9 cellular contexts compared by ENCODE assay signal in the genomic region with DNA sequence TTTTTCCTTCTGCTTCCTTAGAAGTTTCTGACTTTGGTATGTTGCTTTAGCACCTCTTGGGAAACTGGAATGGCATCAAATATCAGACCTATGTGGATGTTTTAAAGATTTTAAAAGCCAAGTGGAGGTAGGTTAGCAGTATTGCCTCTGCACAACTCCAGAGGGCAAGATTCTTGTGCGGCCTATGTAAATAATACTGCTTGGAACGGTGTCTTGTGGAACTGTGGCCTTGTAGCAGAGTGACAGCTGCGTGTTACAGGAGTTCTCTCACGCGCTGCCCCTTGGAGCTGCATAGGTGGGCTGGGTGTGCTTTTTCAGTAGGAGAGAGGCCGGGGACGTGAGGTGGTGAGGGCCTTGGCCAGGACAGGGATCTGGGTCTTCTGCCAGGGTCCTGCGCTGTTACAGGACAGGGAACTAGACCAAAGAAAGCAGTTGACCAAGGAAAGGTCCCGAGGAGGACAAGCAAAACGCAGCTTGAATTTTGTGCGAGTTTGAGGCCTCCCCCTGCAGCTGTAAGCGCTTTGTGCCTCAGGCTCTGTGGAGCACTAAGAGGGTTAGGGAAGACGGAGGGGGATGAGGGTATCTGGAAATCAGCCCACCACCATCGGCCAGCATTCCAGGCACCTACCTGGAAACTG. TPM values are rescaled to one million over a fixed set of nuclear protein-coding genes. Genes with fewer than 3 reads are reported as not detected.
DNase-seq lines count a peak whose midpoint lies in the region; ATAC-seq lines count a peak whose summit lies in the region.
"Had no signal": no experiment of that assay in that cellular context is flagged by ENCODE, and none has a peak within 500 bp of the region (broad histone marks: within the 10 kb centered on the region; RNA-seq: fewer than 3 reads in every experiment).

No MANE protein-coding gene starts in this region.

- peaks cover 19% of the 10 kb centered on the region for H3K36me3 Mint-ChIP-seq in CD4-positive, CD25-positive, alpha-beta regulatory T cell

- peak overlapping the region; percentile 80 for H3K4me3 ChIP-seq in CD4-positive, CD25-positive, alpha-beta regulatory T cell (ENCODE audit: low read depth, low read length)
- peak overlapping the region; percentile 63 for H3K4me3 ChIP-seq in NT2/D1 (ENCODE audit: insufficient read length, low read depth)
- H3K4me3 ChIP-seq in endocrine pancreas (ENCODE audit: control insufficient read depth, insufficient read depth, low read length): peak overlapping the region; percentile 32
- H3K4me3 ChIP-seq in neuronal stem cell (ENCODE audit: low read length in 2 of 2): peak overlapping the region in 1 of 2 donors; percentile 71

- no peaks in the 10 kb centered on the region for H3K9me3 ChIP-seq in CD4-positive, CD25-positive, alpha-beta regulatory T cell (ENCODE audit: control insufficient read depth in 2 of 2, low read length in 2 of 2)
- H3K9me3 ChIP-seq in NT2/D1 (ENCODE audit: insufficient read depth, low read length) (no peaks in the 10 kb centered on the region), endocrine pancreas (ENCODE audit: control insufficient read depth, low read length) (no peaks in the 10 kb centered on the region), neuronal stem cell (replicated peaks in 1 of 2; ENCODE audit: control insufficient read depth in 2 of 2, insufficient read depth in 1 of 2, low read depth in 1 of 2, low read length in 2 of 2) (no peaks in the 10 kb centered on the region)

- no peaks in the 10 kb centered on the region for H3K27me3 ChIP-seq in CD4-positive, CD25-positive, alpha-beta regulatory T cell (ENCODE audit: control insufficient read depth, insufficient read depth, low read length)
- H3K27me3 ChIP-seq in NT2/D1 (ENCODE audit: insufficient read depth, insufficient read length) (no peaks in the 10 kb centered on the region), endocrine pancreas (ENCODE audit: control insufficient read depth, insufficient read depth, low read length) (no peaks in the 10 kb centered on the region), neuronal stem cell (ENCODE audit: control insufficient read depth in 3 of 3, insufficient read depth in 3 of 3, low read depth in 1 of 3, low read length in 3 of 3) (no peaks in the 10 kb centered on the region)

- peak overlapping the region; percentile 62 for H3K4me2 ChIP-seq in neuronal stem cell (ENCODE audit: insufficient read depth, low read length, poor library complexity, severe bottlenecking)

- no peaks in the 10 kb centered on the region for H3K36me3 ChIP-seq in CD4-positive, CD25-positive, alpha-beta regulatory T cell (ENCODE audit: control insufficient read depth, insufficient read depth, low read length)
- peaks cover 27% of the 10 kb centered on the region for H3K36me3 ChIP-seq in NT2/D1 (ENCODE audit: insufficient read depth, insufficient read length, low read length)
- no peaks in the 10 kb centered on the region for H3K36me3 ChIP-seq in endocrine pancreas (ENCODE audit: control insufficient read depth, insufficient read depth, low read length)
- no peaks in the 10 kb centered on the region for H3K36me3 ChIP-seq in neuronal stem cell (replicated peaks in 1 of 2; ENCODE audit: control insufficient read depth in 2 of 2, insufficient read depth in 2 of 2, low read length in 2 of 2)

- no peak overlapping the region for H2BK12ac ChIP-seq in neuronal stem cell (ENCODE audit: low read length)

- H3K79me1 ChIP-seq in neuronal stem cell (ENCODE audit: low read depth, low read length): peaks cover 14% of the 10 kb centered on the region

- H4K91ac ChIP-seq in neuronal stem cell (ENCODE audit: low read depth, low read length, poor library complexity): no peak overlapping the region

- no peak overlapping the region for H3K14ac ChIP-seq in neuronal stem cell (ENCODE audit: low read length)

- H2BK120ac ChIP-seq in neuronal stem cell (ENCODE audit: low read depth, low read length): no peak overlapping the region

- peaks cover 48% of the 10 kb centered on the region for H3K4me1 ChIP-seq in CD4-positive, CD25-positive, alpha-beta regulatory T cell (ENCODE audit: control insufficient read depth, insufficient read depth, low read length, poor library complexity, severe bottlenecking)
- peaks cover 6% of the 10 kb centered on the region for H3K4me1 ChIP-seq in NT2/D1 (ENCODE audit: insufficient read depth, insufficient read length)
- no peaks in the 10 kb centered on the region for H3K4me1 ChIP-seq in endocrine pancreas (ENCODE audit: control insufficient read depth, insufficient read depth, low read length)
- peaks cover 8 to 13% of the 10 kb centered on the region in 2 donors for H3K4me1 ChIP-seq in neuronal stem cell (ENCODE audit: control insufficient read depth in 2 of 2, insufficient read depth in 1 of 2, low read depth in 1 of 2, low read length in 2 of 2)

- DNase-seq in CD4-positive, CD25-positive, alpha-beta regulatory T cell: no peak
- no peak for DNase-seq in NT2/D1 (ENCODE audit: low read depth, low spot score)
- DNase-seq in neuronal stem cell (ENCODE audit: low spot score): no peak
- no peak for DNase-seq in NCI-H748 treated with DMSO at 0.1 percent for 48 hours (lab: John Stamatoyannopoulos, UW)
- DNase-seq in midbrain (lab: John Stamatoyannopoulos, UW): no peak
- DNase-seq in RKO (ENCODE audit: low spot score): no peak
- no peak for DNase-seq in NCI-H2196 treated with DMSO at 0.1 percent for 48 hours (lab: John Stamatoyannopoulos, UW; ENCODE audit: unreplicated experiment)
- DNase-seq: NCI-H1436 treated with DMSO at 0.1 percent for 48 hours had no signal

- H3K27me3 Mint-ChIP-seq in CD4-positive, CD25-positive, alpha-beta regulatory T cell: peaks cover 6% of the 10 kb centered on the region

- H3K23ac ChIP-seq in neuronal stem cell (ENCODE audit: low read depth, low read length, poor library complexity): no peak overlapping the region

- H3K18ac ChIP-seq in neuronal stem cell (ENCODE audit: low read length): no peak overlapping the region

- no peak for ATAC-seq in CD4-positive, CD25-positive, alpha-beta regulatory T cell (ENCODE audit: low read depth in 2 of 2)

- H2BK15ac ChIP-seq in neuronal stem cell (ENCODE audit: low read length): no peak overlapping the region

- no peak overlapping the region for H4K8ac ChIP-seq in neuronal stem cell (ENCODE audit: low read depth, low read length)

- H2AFZ ChIP-seq in neuronal stem cell (ENCODE audit: low read length): peak overlapping the region; percentile 86

- no peak overlapping the region for H2BK5ac ChIP-seq in neuronal stem cell (ENCODE audit: low read length)

- no CpG with 5 or more reads among the region's 14 CpGs for WGBS in neuronal stem cell (ENCODE audit: extremely low coverage in 2 of 2, insufficient read length in 2 of 2, insufficient replicate concordance in 1 of 2), 2 donors

- H3K4me3 Mint-ChIP-seq in CD4-positive, CD25-positive, alpha-beta regulatory T cell: peak overlapping the region; percentile 95 to 98 (median 96)

- H3K27ac ChIP-seq in CD4-positive, CD25-positive, alpha-beta regulatory T cell (ENCODE audit: insufficient read depth, low read length, poor library complexity, severe bottlenecking): peak overlapping the region; percentile 85
- no peak overlapping the region for H3K27ac ChIP-seq in neuronal stem cell (replicated peaks; ENCODE audit: low read length)

- no peak overlapping the region for H2AK5ac ChIP-seq in neuronal stem cell (ENCODE audit: low read depth, low read length)

- H3K9ac ChIP-seq in NT2/D1 (ENCODE audit: insufficient read length, low read depth) (peak overlapping the region; percentile 93), endocrine pancreas (ENCODE audit: control insufficient read depth, insufficient read depth, low read length) (peak overlapping the region; percentile 47), neuronal stem cell (ENCODE audit: low read depth, low read length, poor library complexity) (no peak overlapping the region)

- H3K9me3 Mint-ChIP-seq in CD4-positive, CD25-positive, alpha-beta regulatory T cell: no peaks in the 10 kb centered on the region

- peak overlapping the region; percentile 86 to 97 (median 92) for H3K27ac Mint-ChIP-seq in CD4-positive, CD25-positive, alpha-beta regulatory T cell

- peaks cover 24 to 65% (median 46%) of the 10 kb centered on the region in 4 donors for H3K4me1 Mint-ChIP-seq in CD4-positive, CD25-positive, alpha-beta regulatory T cell

- H3K4ac ChIP-seq in neuronal stem cell (ENCODE audit: low read length): no peak overlapping the region

RNA-seq across cellular contexts. Expression of gene TMEM181, which starts 1.5 kb away (rescaled TPM):
- total RNA-seq in CD4-positive, CD25-positive, alpha-beta regulatory T cell: 21.2 TPM
- 1 to 10 TPM; 4.9 to 5.7 (median 5.5) TPM for polyA plus RNA-seq in CD4-positive, CD25-positive, alpha-beta regulatory T cell
- 11.5 TPM for polyA plus RNA-seq in neuronal stem cell (2013, experiment 1 of 2)
- 12.1 TPM for polyA plus RNA-seq in neuronal stem cell (2013, experiment 2 of 2)
